ENCODE assay signal across 25 cellular contexts in the genomic region with DNA sequence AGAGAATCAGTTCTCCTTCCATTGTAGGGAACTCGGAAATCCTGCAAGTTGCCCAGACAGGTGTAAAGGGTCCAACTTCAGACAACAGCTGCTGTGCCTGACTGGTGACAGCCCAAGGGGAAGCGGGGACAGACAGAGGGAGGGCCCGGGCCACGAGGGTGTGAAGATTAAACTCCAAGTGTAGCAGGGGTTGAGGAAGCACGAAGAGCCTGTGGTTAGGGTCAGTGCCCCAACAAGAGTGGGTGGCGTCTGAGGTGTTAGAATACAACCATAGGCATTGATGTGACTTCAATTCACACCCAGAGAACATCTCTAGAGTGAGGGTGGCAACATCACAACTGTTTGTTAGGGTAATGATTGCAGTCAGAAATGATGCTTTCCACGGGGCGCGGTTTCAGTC. TPM values are rescaled to one million over a fixed set of nuclear protein-coding genes. Genes with fewer than 3 reads are reported as not detected.
"Had no signal": no experiment of that assay in that cellular context is flagged by ENCODE, and none has a peak within 500 bp of the region (broad histone marks: within the 10 kb centered on the region; RNA-seq: fewer than 3 reads in every experiment).

No MANE protein-coding gene starts in this region.

- H3K4me3 Mint-ChIP-seq: activated CD4-positive, alpha-beta memory T cell treated with anti-CD3 and anti-CD28 coated beads, Interleukin-2, amount 10 ng/mL, durations not matched to agents 7 days and 5 days; activated CD8-positive, alpha-beta memory T cell treated with anti-CD3 and anti-CD28 coated beads, Interleukin-2, amount 10 ng/mL, durations not matched to agents 7 days and 5 days; activated naive CD8-positive, alpha-beta T cell treated with anti-CD3 and anti-CD28 coated beads for 36 hours; activated T-helper 17 cell treated with anti-CD3 and anti-CD28 coated beads, Interleukin-2, amount 50 U/mL, for 72 hours; stimulated activated naive CD8-positive, alpha-beta T cell treated with anti-CD3 and anti-CD28 coated beads, Interleukin-15, Interleukin-2, amounts not matched to agents 100 ng/mL and 50 ng/mL, for 24 hours had no signal

- H3K36me3 ChIP-seq: esophagus muscularis mucosa, gastroesophageal sphincter, prostate gland, right atrium auricular region, upper lobe of left lung had no signal

- ATAC-seq: activated CD8-positive, alpha-beta memory T cell treated with anti-CD3 and anti-CD28 coated beads, Interleukin-2, amount 10 ng/mL, durations not matched to agents 7 days and 5 days; activated T-helper 17 cell treated with anti-CD3 and anti-CD28 coated beads, Interleukin-2, amount 50 U/mL, for 72 hours; gastroesophageal sphincter; heart right ventricle; naive thymus-derived CD8-positive, alpha-beta T cell had no signal

- H3K27me3 Mint-ChIP-seq: activated CD4-positive, alpha-beta memory T cell treated with anti-CD3 and anti-CD28 coated beads, Interleukin-2, amount 10 ng/mL, durations not matched to agents 7 days and 5 days; activated CD8-positive, alpha-beta memory T cell treated with anti-CD3 and anti-CD28 coated beads, Interleukin-2, amount 10 ng/mL, durations not matched to agents 7 days and 5 days; activated naive CD8-positive, alpha-beta T cell treated with anti-CD3 and anti-CD28 coated beads for 36 hours; activated T-helper 17 cell treated with anti-CD3 and anti-CD28 coated beads, Interleukin-2, amount 50 U/mL, for 72 hours; stimulated activated naive CD8-positive, alpha-beta T cell treated with anti-CD3 and anti-CD28 coated beads, Interleukin-15, Interleukin-2, amounts not matched to agents 100 ng/mL and 50 ng/mL, for 24 hours had no signal

- H3K9me3 ChIP-seq: esophagus muscularis mucosa, gastroesophageal sphincter, heart right ventricle, prostate gland, right atrium auricular region, suprapubic skin, upper lobe of left lung had no signal

- H3K9me3 Mint-ChIP-seq: activated CD4-positive, alpha-beta memory T cell treated with anti-CD3 and anti-CD28 coated beads, Interleukin-2, amount 10 ng/mL, durations not matched to agents 7 days and 5 days; activated naive CD8-positive, alpha-beta T cell treated with anti-CD3 and anti-CD28 coated beads for 36 hours; activated T-helper 17 cell treated with anti-CD3 and anti-CD28 coated beads, Interleukin-2, amount 50 U/mL, for 72 hours; naive thymus-derived CD8-positive, alpha-beta T cell; stimulated activated naive CD8-positive, alpha-beta T cell treated with anti-CD3 and anti-CD28 coated beads, Interleukin-15, Interleukin-2, amounts not matched to agents 100 ng/mL and 50 ng/mL, for 24 hours had no signal

- H3K27ac Mint-ChIP-seq: activated CD4-positive, alpha-beta memory T cell treated with anti-CD3 and anti-CD28 coated beads, Interleukin-2, amount 10 ng/mL, durations not matched to agents 7 days and 5 days; activated CD8-positive, alpha-beta memory T cell treated with anti-CD3 and anti-CD28 coated beads, Interleukin-2, amount 10 ng/mL, durations not matched to agents 7 days and 5 days; activated naive CD8-positive, alpha-beta T cell treated with anti-CD3 and anti-CD28 coated beads for 36 hours; activated T-helper 17 cell treated with anti-CD3 and anti-CD28 coated beads, Interleukin-2, amount 50 U/mL, for 72 hours; stimulated activated naive CD8-positive, alpha-beta T cell treated with anti-CD3 and anti-CD28 coated beads, Interleukin-15, Interleukin-2, amounts not matched to agents 100 ng/mL and 50 ng/mL, for 24 hours had no signal

- H3K27ac ChIP-seq: esophagus muscularis mucosa, gastroesophageal sphincter, prostate gland, suprapubic skin, upper lobe of left lung had no signal

- H3K4me1 ChIP-seq: prostate gland, upper lobe of left lung had no signal

- FAIRE-seq: endothelial cell of umbilical vein had no signal

- H3K27me3 ChIP-seq: esophagus muscularis mucosa, gastroesophageal sphincter, heart right ventricle, right atrium auricular region, suprapubic skin, upper lobe of left lung had no signal

- H3K36me3 Mint-ChIP-seq: activated CD8-positive, alpha-beta memory T cell treated with anti-CD3 and anti-CD28 coated beads, Interleukin-2, amount 10 ng/mL, durations not matched to agents 7 days and 5 days; activated naive CD8-positive, alpha-beta T cell treated with anti-CD3 and anti-CD28 coated beads for 36 hours had no signal

- H3K4me1 Mint-ChIP-seq: activated CD4-positive, alpha-beta memory T cell treated with anti-CD3 and anti-CD28 coated beads, Interleukin-2, amount 10 ng/mL, durations not matched to agents 7 days and 5 days; activated CD8-positive, alpha-beta memory T cell treated with anti-CD3 and anti-CD28 coated beads, Interleukin-2, amount 10 ng/mL, durations not matched to agents 7 days and 5 days; activated naive CD8-positive, alpha-beta T cell treated with anti-CD3 and anti-CD28 coated beads for 36 hours; activated T-helper 17 cell treated with anti-CD3 and anti-CD28 coated beads, Interleukin-2, amount 50 U/mL, for 72 hours had no signal

- H3K4me3 ChIP-seq: esophagus muscularis mucosa, gastroesophageal sphincter, heart right ventricle, prostate gland, right atrium auricular region, suprapubic skin, upper lobe of left lung had no signal

- DNase-seq: activated CD4-positive, alpha-beta memory T cell treated with anti-CD3 and anti-CD28 coated beads, Interleukin-2, amount 10 ng/mL, durations not matched to agents 7 days and 5 days; activated CD4-positive, alpha-beta T cell treated with anti-CD3 and anti-CD28 coated beads for 48 hours; activated CD4-positive, CD25-positive, alpha-beta regulatory T cell; activated CD8-positive, alpha-beta memory T cell treated with anti-CD3 and anti-CD28 coated beads, Interleukin-2, amount 10 ng/mL, durations not matched to agents 7 days and 5 days; activated naive CD4-positive, alpha-beta T cell; activated naive CD8-positive, alpha-beta T cell treated with anti-CD3 and anti-CD28 coated beads for 36 hours; amniotic stem cell; cortex of kidney; effector CD4-positive, alpha-beta T cell; heart right ventricle; kidney glomerular epithelial cell; mesenchymal stem cell; T1000; upper lobe of left lung had no signal

RNA-seq across cellular contexts. Expression of gene ASPA, which starts 39.1 kb away (rescaled TPM):
- total RNA-seq: activated CD4-positive, alpha-beta memory T cell treated with anti-CD3 and anti-CD28 coated beads, Interleukin-2, amount 10 ng/mL, durations not matched to agents 7 days and 5 days; activated CD8-positive, alpha-beta memory T cell treated with anti-CD3 and anti-CD28 coated beads, Interleukin-2, amount 10 ng/mL, durations not matched to agents 7 days and 5 days; activated naive CD8-positive, alpha-beta T cell treated with anti-CD3 and anti-CD28 coated beads for 36 hours; endothelial cell of umbilical vein; naive thymus-derived CD8-positive, alpha-beta T cell; T-helper 1 cell treated with Interleukin-12 subunit alpha and Interleukin-12 subunit beta and Interleukin-4 antibody, amounts not matched to agents 30 ng/mL and 1 ng/mL, for 36 hours had no signal

RNA-seq across cellular contexts. Expression of gene TRPV3, which starts 42.7 kb away (rescaled TPM):
- total RNA-seq: endothelial cell of umbilical vein had no signal

RNA-seq across cellular contexts. Expression of gene SPATA22, which starts 43.3 kb away (rescaled TPM):
- total RNA-seq: activated CD4-positive, alpha-beta memory T cell treated with anti-CD3 and anti-CD28 coated beads, Interleukin-2, amount 10 ng/mL, durations not matched to agents 7 days and 5 days; activated T-helper 17 cell treated with anti-CD3 and anti-CD28 coated beads, Interleukin-2, amount 50 U/mL, for 72 hours; cardiac septum; endothelial cell of umbilical vein; suprapubic skin; T-helper 1 cell treated with Interleukin-12 subunit alpha and Interleukin-12 subunit beta and Interleukin-4 antibody, amounts not matched to agents 30 ng/mL and 1 ng/mL, for 36 hours had no signal
